1 cellular context compared by ENCODE assay signal in genomic region chr15:50353999-50354837, GRCh38.
A peak's percentile ranks its signal among the peaks of the same experiment; 100 is the strongest.
TF ChIP-seq lines count a peak whose summit lies in the region.

No MANE protein-coding gene starts in this region.

TF ChIP-seq in K562, 482 proteins besides CTCF, POLR2A, EP300 and RAD21 (continued from another document and continues in another):
- no peak for TF ChIP-seq BRF1 (IDR thresholded peaks at IDR 0.05; ENCODE audit: borderline replicate concordance, extremely low read depth, insufficient read length)
- TF ChIP-seq ELF2 (CRISPR knock-in tag; IDR thresholded peaks at IDR 0.05), result peak; percentile 57; the same call in 1 of the 2 replicates
- TF ChIP-seq TRIM25 (IDR thresholded peaks at IDR 0.05; ENCODE audit: borderline replicate concordance), result no peak
- TF ChIP-seq MXD1 (CRISPR knock-in tag; IDR thresholded peaks at IDR 0.05; ENCODE audit: borderline replicate concordance, poor library complexity, severe bottlenecking), result no peak
- TF ChIP-seq E2F8 (IDR thresholded peaks at IDR 0.05; ENCODE audit: low read depth, partially characterized antibody), result no peak
- TF ChIP-seq ZNF253 (CRISPR knock-in tag; conservative IDR thresholded peaks at IDR 0.05), result no peak
- TF ChIP-seq STAG1 (CRISPR knock-in tag; IDR thresholded peaks at IDR 0.05; ENCODE audit: borderline replicate concordance), result no peak
- peak; percentile 24 to 61; a peak in 2 of 4 replicates for TF ChIP-seq NONO (IDR thresholded peaks at IDR 0.05; ENCODE audit: low read depth in 2 of 2, low read length in 1 of 2)
- no peak for TF ChIP-seq ZNF274 (IDR thresholded peaks at IDR 0.05; ENCODE audit: borderline replicate concordance, low read depth, low read length)
- TF ChIP-seq FOXK2 (conservative IDR thresholded peaks at IDR 0.05 in 1 of 2, IDR thresholded peaks at IDR 0.05 in 1 of 2; ENCODE audit: low read depth in 2 of 2), result peak; percentile 43 to 47; a peak in 1 of 4 replicates
- peak; percentile 70 for TF ChIP-seq KDM5B (IDR thresholded peaks at IDR 0.05; ENCODE audit: insufficient replicate concordance, low read depth, low read length)
- no peak for TF ChIP-seq ZNF41 (CRISPR knock-in tag; conservative IDR thresholded peaks at IDR 0.05)
- TF ChIP-seq L3MBTL2 (IDR thresholded peaks at IDR 0.05), result no peak
- peak; percentile 23 for TF ChIP-seq SAP30 (IDR thresholded peaks at IDR 0.05; ENCODE audit: borderline replicate concordance, insufficient read depth, low read depth, low read length, poor library complexity, severe bottlenecking)
- TF ChIP-seq ZNF77 (CRISPR knock-in tag; IDR thresholded peaks at IDR 0.05), result no peak
- no peak for TF ChIP-seq SREBF1 (IDR thresholded peaks at IDR 0.05; ENCODE audit: borderline replicate concordance, low read depth, low read length)
- 0 out of 2 replicates have a peak, but pooled peaks have one; percentile 56 for TF ChIP-seq ATF6 (CRISPR knock-in tag; IDR thresholded peaks at IDR 0.05)
- TF ChIP-seq ZFP30 (CRISPR knock-in tag; IDR thresholded peaks at IDR 0.05; ENCODE audit: borderline replicate concordance), result no peak
- peak; percentile 57; the same call in 1 of the 2 replicates for TF ChIP-seq PHB (CRISPR knock-in tag; IDR thresholded peaks at IDR 0.05)
- no peak for TF ChIP-seq ZNF512 (tag; IDR thresholded peaks at IDR 0.05)
- no peak for TF ChIP-seq PHF20 (IDR thresholded peaks at IDR 0.05; ENCODE audit: partially characterized antibody)
- TF ChIP-seq NCOA1 (IDR thresholded peaks at IDR 0.05; ENCODE audit: low read depth), result no peak
- TF ChIP-seq UBTF (IDR thresholded peaks at IDR 0.05; ENCODE audit: borderline replicate concordance in 1 of 2, low read depth in 2 of 2, low read length in 2 of 2), result peak in 1 of 2 experiments; percentile 79; a peak in 1 of 4 replicates
- TF ChIP-seq TFE3 (CRISPR knock-in tag; IDR thresholded peaks at IDR 0.05), result no peak
- no peak for TF ChIP-seq E2F4 (CRISPR knock-in tag; IDR thresholded peaks at IDR 0.05; ENCODE audit: low read depth)
- TF ChIP-seq SMAD2 (IDR thresholded peaks at IDR 0.05; ENCODE audit: low read depth, low read length), result no peak
- no peak; the same call in 1 of the 2 replicates for TF ChIP-seq BRD4 (IDR thresholded peaks at IDR 0.05)
- no peak for TF ChIP-seq ETV6 (IDR thresholded peaks at IDR 0.05; ENCODE audit: borderline replicate concordance in 1 of 2, low read depth in 2 of 2, low read length in 1 of 2)
- no peak for TF ChIP-seq ETV6 (CRISPR knock-in tag; IDR thresholded peaks at IDR 0.05; ENCODE audit: borderline replicate concordance)
- peak; percentile 33; the same call in 1 of the 2 replicates for TF ChIP-seq TAF7 (tag; IDR thresholded peaks at IDR 0.05)
- TF ChIP-seq ARID4B (CRISPR knock-in tag; IDR thresholded peaks at IDR 0.05), result no peak; the same call in 1 of the 2 replicates
- TF ChIP-seq SAFB2 (IDR thresholded peaks at IDR 0.05; ENCODE audit: borderline replicate concordance, low read depth, low read length, severe bottlenecking), result no peak
- TF ChIP-seq POLR2G (IDR thresholded peaks at IDR 0.05; ENCODE audit: low read depth, low read length), result peak; percentile 91
- peak; percentile 33; the same call in 1 of the 2 replicates for TF ChIP-seq ZKSCAN8 (CRISPR knock-in tag; IDR thresholded peaks at IDR 0.05)
